In genomic region chr6:91646649-91647048, GRCh38 we compare ENCODE assay signal across 17 cellular contexts.
"Had no signal": no experiment of that assay in that cellular context is flagged by ENCODE, and none has a peak within 500 bp of the region (broad histone marks: within the 10 kb centered on the region; RNA-seq: fewer than 3 reads in every experiment).

No MANE protein-coding gene starts in this region.

- H3K27ac Mint-ChIP-seq: T-cell had no signal

- H3K27me3 Mint-ChIP-seq: T-cell had no signal

- H3K4me3 Mint-ChIP-seq: T-cell had no signal

- DNase-seq: KBM-7, MV-4-11, NCI-H1048, NCI-H1105, NCI-H1417, NCI-H1436 treated with DMSO at 0.1 percent for 48 hours, NCI-H1694, NCI-H187 treated with DMSO at 0.1 percent for 48 hours, NCI-H2029 treated with DMSO at 0.1 percent for 48 hours, NCI-H2171 treated with DMSO at 0.1 percent for 48 hours, NCI-H524, NCI-H526 treated with DMSO at 0.1 percent for 48 hours, NCI-H748 treated with DMSO at 0.1 percent for 48 hours, Right ventricle myocardium superior, RPMI8226, SIG-M5, T-cell had no signal

- H3K36me3 Mint-ChIP-seq: T-cell had no signal

- H3K4me1 Mint-ChIP-seq: T-cell had no signal
